Comparison of ENCODE assay signal across 10 cellular contexts in genomic region chr2:219737270-219737691, GRCh38.
DNase-seq lines count a peak whose midpoint lies in the region; ATAC-seq and TF ChIP-seq lines count a peak whose summit lies in the region.
"Had no signal": no experiment of that assay in that cellular context is flagged by ENCODE, and none has a peak within 500 bp of the region (broad histone marks: within the 10 kb centered on the region; RNA-seq: fewer than 3 reads in every experiment).

No MANE protein-coding gene starts in this region.

- no peaks in the 10 kb centered on the region for H3K4me1 Mint-ChIP-seq in CD8-positive, alpha-beta memory T cell

- ATAC-seq in GM21576 (IDR thresholded peaks at IDR 0.05; ENCODE audit: unreplicated experiment), result no peak

- in situ Hi-C loops in GM13976 (cut with MboI; ENCODE audit: low sequenced_read_pairs, unreplicated experiment), result no loop called here

- H3K27ac Mint-ChIP-seq in CD8-positive, alpha-beta memory T cell, result no peak overlapping the region

- no peak for DNase-seq in GM13976 (ENCODE audit: low spot score)
- DNase-seq in NT2/D1 (ENCODE audit: low read depth, low spot score), result peak; percentile 33
- DNase-seq in fibroblast of mammary gland (ENCODE audit: low read depth), result peak; percentile 30
- DNase-seq in retina, result peak; percentile 61
- no peak for DNase-seq in CD8-positive, alpha-beta memory T cell
- no peak for DNase-seq in activated naive CD4-positive, alpha-beta T cell treated with Interleukin-2 at 50 U/mL for 16 hours
- no peak for DNase-seq in MM.1S

- H3K9me3 Mint-ChIP-seq in CD8-positive, alpha-beta memory T cell, result no peaks in the 10 kb centered on the region

- H2AFZ ChIP-seq in MM.1S (ENCODE audit: low read length), result no peak overlapping the region

- no peaks in the 10 kb centered on the region for H3K36me3 ChIP-seq in NT2/D1 (ENCODE audit: insufficient read depth, insufficient read length, low read length)
- no peaks in the 10 kb centered on the region for H3K36me3 ChIP-seq in CD8-positive, alpha-beta memory T cell (ENCODE audit: insufficient read depth, low read length)
- H3K36me3 ChIP-seq in MM.1S (replicated peaks; ENCODE audit: insufficient read depth, low read length), result no peaks in the 10 kb centered on the region
- H3K36me3 ChIP-seq: SJCRH30, thyroid gland had no signal

- H3K4me1 ChIP-seq in NT2/D1 (ENCODE audit: insufficient read depth, insufficient read length) (no peaks in the 10 kb centered on the region), MM.1S (ENCODE audit: low read length) (no peaks in the 10 kb centered on the region)
- no peaks in the 10 kb centered on the region for H3K4me1 ChIP-seq in CD8-positive, alpha-beta memory T cell (ENCODE audit: insufficient read depth, low read length)
- H3K4me1 ChIP-seq: SJCRH30, thyroid gland had no signal

- no peaks in the 10 kb centered on the region for H3K36me3 Mint-ChIP-seq in CD8-positive, alpha-beta memory T cell

- no peaks in the 10 kb centered on the region for H3K9me2 ChIP-seq in MM.1S (replicated peaks; ENCODE audit: insufficient read depth, low read length)

- H3K27me3 ChIP-seq in NT2/D1 (ENCODE audit: insufficient read depth, insufficient read length) (no peaks in the 10 kb centered on the region), MM.1S (replicated peaks; ENCODE audit: insufficient read depth, low read length) (no peaks in the 10 kb centered on the region)
- H3K27me3 ChIP-seq in CD8-positive, alpha-beta memory T cell (ENCODE audit: insufficient read depth, low read length, poor library complexity, severe bottlenecking), result no peaks in the 10 kb centered on the region
- H3K27me3 ChIP-seq: SJCRH30, thyroid gland had no signal

- no peak overlapping the region for H3K4me3 Mint-ChIP-seq in CD8-positive, alpha-beta memory T cell

- no peak overlapping the region for H3K27ac ChIP-seq in CD8-positive, alpha-beta memory T cell (ENCODE audit: low read depth, low read length)
- H3K27ac ChIP-seq in MM.1S (ENCODE audit: low read length), result no peak overlapping the region
- H3K27ac ChIP-seq: SJCRH30, thyroid gland had no signal

- no peak overlapping the region for H3K9ac ChIP-seq in NT2/D1 (ENCODE audit: insufficient read length, low read depth)
- H3K9ac ChIP-seq in MM.1S (ENCODE audit: low read length), result no peak overlapping the region

- no peaks in the 10 kb centered on the region for H3K9me3 ChIP-seq in NT2/D1 (ENCODE audit: insufficient read depth, low read length)
- H3K9me3 ChIP-seq in CD8-positive, alpha-beta memory T cell (ENCODE audit: low read length), result no peaks in the 10 kb centered on the region
- H3K9me3 ChIP-seq in MM.1S (replicated peaks; ENCODE audit: insufficient read depth, low read length), result no peaks in the 10 kb centered on the region
- H3K9me3 ChIP-seq: SJCRH30, thyroid gland had no signal

- H3K4me3 ChIP-seq in NT2/D1 (ENCODE audit: insufficient read length, low read depth) (no peak overlapping the region), fibroblast of mammary gland (ENCODE audit: control insufficient read depth, low read depth, low read length) (no peak overlapping the region), MM.1S (ENCODE audit: low read length) (no peak overlapping the region)
- no peak overlapping the region for H3K4me3 ChIP-seq in CD8-positive, alpha-beta memory T cell (ENCODE audit: low read length)
- H3K4me3 ChIP-seq: SJCRH30, thyroid gland had no signal

- CTCF ChIA-PET in CD8-positive, alpha-beta memory T cell (lab: Charles Lee), result no interaction called here

- POLR2A ChIA-PET in CD8-positive, alpha-beta memory T cell (lab: Charles Lee), result no interaction called here

- no peaks in the 10 kb centered on the region for H4K20me1 ChIP-seq in MM.1S (ENCODE audit: insufficient read depth, low read length)

- peaks cover 8 to 27% of the 10 kb centered on the region in 2 donors for H3K27me3 Mint-ChIP-seq in CD8-positive, alpha-beta memory T cell

- no peak overlapping the region for H3K4me2 ChIP-seq in MM.1S (ENCODE audit: low read depth, low read length)

- H3K79me2 ChIP-seq in MM.1S (ENCODE audit: low read length), result no peaks in the 10 kb centered on the region

- TF ChIP-seq CTCF in GM13976 (IDR thresholded peaks at IDR 0.05; ENCODE audit: borderline replicate concordance, control extremely low read depth, extremely low read depth, insufficient read depth, missing control alignments) (peak; percentile 22), fibroblast of mammary gland (conservative IDR thresholded peaks at IDR 0.05; ENCODE audit: control insufficient read depth, insufficient read depth, low read depth, low read length) (peak; percentile 44), MM.1S (IDR thresholded peaks at IDR 0.05; ENCODE audit: low read length) (no peak)

- H3F3A ChIP-seq in MM.1S (ENCODE audit: insufficient read depth, low read length), result no peaks in the 10 kb centered on the region

Comparison
In these comparisons a context has a peak if more than half of its experiments do, and no peak if none do; other contexts are left out.
1. DNase-seq: peak in NT2/D1 (single experiment), fibroblast of mammary gland (single experiment) and retina (single experiment); none in GM13976 (single experiment), CD8-positive, alpha-beta memory T cell (0 of 5), activated naive CD4-positive, alpha-beta T cell treated with Interleukin-2 at 50 U/mL for 16 hours (single experiment) and MM.1S (single experiment).